In the genomic region with DNA sequence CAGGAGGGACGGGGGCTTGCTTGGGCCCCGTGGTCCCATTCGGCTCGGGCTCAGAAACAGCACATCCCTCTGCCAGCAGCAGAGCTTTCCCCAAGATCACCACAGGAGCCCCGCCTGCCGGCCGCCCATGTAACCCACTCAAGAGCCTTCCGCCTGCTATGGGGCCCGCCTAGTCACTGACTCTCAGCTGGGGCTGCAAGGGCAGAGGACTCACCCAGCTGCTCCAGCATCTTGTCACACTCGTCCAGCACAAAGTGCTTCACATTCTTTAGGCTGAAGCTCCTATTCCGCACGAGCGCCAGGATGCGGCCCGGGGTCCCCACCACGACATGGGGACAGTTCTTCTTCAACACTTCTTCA, we compare ENCODE assay signal across 22 cellular contexts. TPM values are rescaled to one million over a fixed set of nuclear protein-coding genes. Genes with fewer than 3 reads are reported as not detected.
DNase-seq lines count a peak whose midpoint lies in the region; ATAC-seq, FAIRE-seq and TF ChIP-seq lines count a peak whose summit lies in the region.
"Had no signal": no experiment of that assay in that cellular context is flagged by ENCODE, and none has a peak within 500 bp of the region (broad histone marks: within the 10 kb centered on the region; RNA-seq: fewer than 3 reads in every experiment).

No MANE protein-coding gene starts in this region.

- over 99% methylated on average over 6 of the region's 16 CpGs for WGBS in HepG2 (ENCODE audit: low lambda C conversion rate)
- WGBS in right lobe of liver (ENCODE audit: insufficient coverage, low coverage, low lambda C conversion rate, missing lambda C conversion rate) = 100% methylated on average over 4 of the region's 16 CpGs

- FAIRE-seq in HepG2 (lab: Jason Lieb, UNC) = no peak

- POLR2A ChIA-PET in HepG2 (lab: Yijun Ruan, JAX) = no interaction called here

- peaks cover 27% of the 10 kb centered on the region for H3K79me2 ChIP-seq in HepG2 (ENCODE audit: insufficient read depth, low read length)

- no peak for TF ChIP-seq RAD21 in HepG2 (CRISPR knock-in tag; IDR thresholded peaks at IDR 0.05)

- H3K4me3 Mint-ChIP-seq in T-helper 17 cell (peak overlapping the region; percentile 88), chondrocyte (ENCODE audit: unreplicated experiment) (no peak overlapping the region)
- H3K4me3 Mint-ChIP-seq in stimulated activated naive CD8-positive, alpha-beta T cell treated with anti-CD3 and anti-CD28 coated beads, Interleukin-15, amount 100 ng/mL, for 72 hours = peak overlapping the region in 1 of 2 donors; percentile 55
- H3K4me3 Mint-ChIP-seq: HFFc6 had no signal

- H3K4me1 Mint-ChIP-seq in T-helper 17 cell = peaks cover 62% of the 10 kb centered on the region
- peaks cover 29% of the 10 kb centered on the region for H3K4me1 Mint-ChIP-seq in chondrocyte (ENCODE audit: low read depth)
- H3K4me1 Mint-ChIP-seq in stimulated activated naive CD8-positive, alpha-beta T cell treated with anti-CD3 and anti-CD28 coated beads, Interleukin-15, amount 100 ng/mL, for 72 hours = peaks cover 92% of the 10 kb centered on the region

- TF ChIP-seq POLR2A in HepG2 (IDR thresholded peaks at IDR 0.05; ENCODE audit: insufficient read depth in 1 of 2, low read depth in 2 of 2, low read length in 2 of 2) = no peak
- TF ChIP-seq POLR2A in right lobe of liver (IDR thresholded peaks at IDR 0.05) = no peak

- H3K4me2 ChIP-seq in HepG2 (ENCODE audit: low read depth, low read length) = no peak overlapping the region
- H3K4me2 ChIP-seq: PC-9 had no signal

- H3K27ac Mint-ChIP-seq in T-helper 17 cell = peak overlapping the region; percentile 93
- H3K27ac Mint-ChIP-seq in chondrocyte (ENCODE audit: unreplicated experiment) = peak overlapping the region; percentile 41
- H3K27ac Mint-ChIP-seq in stimulated activated naive CD8-positive, alpha-beta T cell treated with anti-CD3 and anti-CD28 coated beads, Interleukin-15, amount 100 ng/mL, for 72 hours = peak overlapping the region; percentile 46 to 97
- H3K27ac Mint-ChIP-seq: HFFc6 had no signal

- peaks cover 14% of the 10 kb centered on the region; the same call in 1 of the 2 replicates for H4K20me1 ChIP-seq in HepG2 (ENCODE audit: insufficient read depth, low read length)

- H3K36me3 ChIP-seq in HepG2 (replicated peaks in 1 of 2; ENCODE audit: control insufficient read depth in 1 of 2, insufficient read depth in 2 of 2, low read length in 2 of 2) = peaks cover 40 to 61% of the 10 kb centered on the region in 2 experiments; a peak in 4 of 5 replicates
- H3K36me3 ChIP-seq in right lobe of liver = peaks cover 0 to 63% (median 39%) of the 10 kb centered on the region in 4 donors
- H3K36me3 ChIP-seq: ovary, uterus had no signal

- no peak overlapping the region for H2AFZ ChIP-seq in HepG2 (ENCODE audit: low read length)
- H2AFZ ChIP-seq: PC-9 had no signal

- ATAC-seq in HepG2 = no peak
- no peak for ATAC-seq in right lobe of liver
- no peak for ATAC-seq in T-helper 17 cell
- ATAC-seq in stimulated activated naive CD8-positive, alpha-beta T cell treated with anti-CD3 and anti-CD28 coated beads, Interleukin-15, amount 100 ng/mL, for 72 hours = no peak
- ATAC-seq in GM19395 (IDR thresholded peaks at IDR 0.05; ENCODE audit: unreplicated experiment) = no peak
- no peak for ATAC-seq in GM21576 (IDR thresholded peaks at IDR 0.05; ENCODE audit: unreplicated experiment)
- ATAC-seq in HG02870 (IDR thresholded peaks at IDR 0.05; ENCODE audit: unreplicated experiment) = no peak
- ATAC-seq: left lobe of liver had no signal

- no peak overlapping the region for H3K4me3 ChIP-seq in HepG2 (replicated peaks in 1 of 3; ENCODE audit: insufficient read depth in 1 of 3, low read depth in 2 of 3, low read length in 3 of 3)
- no peak overlapping the region for H3K4me3 ChIP-seq in right lobe of liver
- H3K4me3 ChIP-seq: mucosa of descending colon, ovary, PC-9, sigmoid colon, SJSA1, uterus had no signal

- in situ Hi-C loops in HepG2 (cut with HindIII; ENCODE audit: extremely low pct_ligation_motif_present, low pct_unique_long_range_greater_than_20kb) = loop anchor here (25.0 kb wide), 1 partner anchor 523 kb away; the partner anchor contains the start of gene NANOS3

- no peaks in the 10 kb centered on the region for H3K27me3 ChIP-seq in HepG2 (ENCODE audit: control insufficient read depth in 1 of 2, insufficient read depth in 2 of 2, low read length in 2 of 2)
- no peaks in the 10 kb centered on the region for H3K27me3 ChIP-seq in right lobe of liver
- H3K27me3 ChIP-seq: ovary, sigmoid colon, SJSA1, uterus had no signal

- TF ChIP-seq EP300 in HepG2 (IDR thresholded peaks at IDR 0.05; ENCODE audit: low read depth in 2 of 2, low read length in 2 of 2) = no peak
- no peak for TF ChIP-seq EP300 in HepG2 (CRISPR knock-in tag; IDR thresholded peaks at IDR 0.05; ENCODE audit: borderline replicate concordance)

- no peak overlapping the region for H3K9ac ChIP-seq in HepG2 (ENCODE audit: insufficient read depth, low read depth, low read length)

- no TSS peak for BruUV-seq in HepG2 (replicated peaks; lab: Mats Ljungman, UMichigan)

- intact Hi-C loops in HepG2 (cut with micrococcal nuclease; ENCODE audit: unreplicated experiment) (no loop called here), right lobe of liver (cut with DNase I) (no loop called here)

- H3K9me3 Mint-ChIP-seq in chondrocyte (ENCODE audit: low read depth) = no peaks in the 10 kb centered on the region
- H3K9me3 Mint-ChIP-seq in stimulated activated naive CD8-positive, alpha-beta T cell treated with anti-CD3 and anti-CD28 coated beads, Interleukin-15, amount 100 ng/mL, for 72 hours = no peaks in the 10 kb centered on the region

- H3K27me3 Mint-ChIP-seq in T-helper 17 cell (no peaks in the 10 kb centered on the region), chondrocyte (ENCODE audit: low read depth) (no peaks in the 10 kb centered on the region)
- H3K27me3 Mint-ChIP-seq in stimulated activated naive CD8-positive, alpha-beta T cell treated with anti-CD3 and anti-CD28 coated beads, Interleukin-15, amount 100 ng/mL, for 72 hours = no peaks in the 10 kb centered on the region

- H3K36me3 Mint-ChIP-seq in T-helper 17 cell (ENCODE audit: low read depth) (peaks cover 10% of the 10 kb centered on the region), chondrocyte (ENCODE audit: low read depth) (peaks cover 33% of the 10 kb centered on the region)

- H3K9me3 ChIP-seq in HepG2 (ENCODE audit: low read length) (no peaks in the 10 kb centered on the region), right lobe of liver (no peaks in the 10 kb centered on the region), T-helper 17 cell (ENCODE audit: control insufficient read depth, low read length, poor library complexity, severe bottlenecking) (no peaks in the 10 kb centered on the region)
- H3K9me3 ChIP-seq: mucosa of descending colon, ovary, sigmoid colon, uterus had no signal

- CTCF ChIA-PET in HepG2 (lab: Yijun Ruan, JAX; ENCODE audit: low intra/inter-chr PET ratio, low total read pairs) = no interaction called here

- TF ChIP-seq CTCF in HepG2 (CRISPR knock-in tag; IDR thresholded peaks at IDR 0.05) = no peak
- TF ChIP-seq CTCF in right lobe of liver (IDR thresholded peaks at IDR 0.05) = no peak
- TF ChIP-seq CTCF in chondrocyte (IDR thresholded peaks at IDR 0.05) = no peak

- H3K27ac ChIP-seq in HepG2 (ENCODE audit: extremely low read length, insufficient read depth, low read length) (no peak overlapping the region), right lobe of liver (no peak overlapping the region)
- H3K27ac ChIP-seq: ovary, PC-9, sigmoid colon, SJSA1, uterus had no signal

- peaks cover 12% of the 10 kb centered on the region; the same call in 1 of the 2 replicates for H3K4me1 ChIP-seq in HepG2 (ENCODE audit: insufficient read depth, low read length)
- H3K4me1 ChIP-seq in right lobe of liver = peaks cover 0 to 3% (median 0%) of the 10 kb centered on the region in 4 donors

- no peak for DNase-seq in HepG2 (ENCODE audit: low spot score)
- no peak for DNase-seq in right lobe of liver
- DNase-seq in T-helper 17 cell = no peak
- no peak for DNase-seq in chondrocyte (ENCODE audit: low spot score)
- DNase-seq in stimulated activated naive CD8-positive, alpha-beta T cell treated with anti-CD3 and anti-CD28 coated beads, Interleukin-15, amount 100 ng/mL, for 72 hours = no peak
- DNase-seq: anterior cingulate cortex; effector CD8-positive, alpha-beta T cell; EL; HFFc6; NCI-H1105; NCI-H774; ovary; PC-9; sigmoid colon; stimulated activated CD4-positive, alpha-beta T cell treated with anti-CD3 and anti-CD28 coated beads, Interleukin-1b, Interleukin-23, amount 100 ng/mL, for 48 hours; uterus had no signal

RNA-seq across cellular contexts. Expression of gene DDX39A, which starts 8.4 kb away (rescaled TPM):
- 90.4 and 98.1 TPM in 2 replicates for total RNA-seq in HepG2 (2016; rRNA removed; fragmentation: Illumina TruSeq; extraction: Trizol)
- total RNA-seq in HepG2 (2016; cell fraction: cytosol; rRNA removed; fragmentation: Illumina TruSeq; extraction: Trizol; ENCODE audit: low read depth) = 41.5 and 49.2 TPM in 2 replicates
- 93.0 and 97.0 TPM in 2 replicates for total RNA-seq in HepG2 (2016; cell fraction: insoluble cytoplasmic fraction; rRNA removed; fragmentation: Illumina TruSeq; extraction: Trizol)
- 38.7 and 40.2 TPM in 2 replicates for total RNA-seq in HepG2 (2016; cell fraction: membrane; rRNA removed; fragmentation: Illumina TruSeq; extraction: Trizol)
- total RNA-seq in HepG2 (2016; cell fraction: nucleus; rRNA removed; fragmentation: Illumina TruSeq; extraction: Trizol) = 72.8 and 77.3 TPM in 2 replicates
- polyA plus RNA-seq in HepG2 (2011; rRNA removed) = 34.6 and 37.1 TPM in 2 replicates
- polyA plus RNA-seq in HepG2 (2011; cell fraction: cytosol; rRNA removed) = 16.5 and 25.4 TPM in 2 replicates
- 252 and 355 TPM in 2 replicates for polyA plus RNA-seq in HepG2 (2011; cell fraction: nucleus; rRNA removed)
- polyA plus RNA-seq in HepG2 (2012) = 27.4 and 34.2 TPM in 2 replicates
- polyA plus RNA-seq in HepG2 (2016; cell fraction: cytosol; fragmentation: Illumina TruSeq; extraction: Trizol; ENCODE audit: low read depth) = 31.0 and 31.5 TPM in 2 replicates
- polyA plus RNA-seq in HepG2 (2016; cell fraction: insoluble cytoplasmic fraction; fragmentation: Illumina TruSeq; extraction: Trizol; ENCODE audit: low read depth) = 92.8 and 92.9 TPM in 2 replicates
- 27.7 and 29.4 TPM in 2 replicates for polyA plus RNA-seq in HepG2 (2016; cell fraction: membrane; fragmentation: Illumina TruSeq; extraction: Trizol; ENCODE audit: low read depth)
- 163 and 168 TPM in 2 replicates for polyA plus RNA-seq in HepG2 (2016; cell fraction: nucleus; fragmentation: Illumina TruSeq; extraction: Trizol; ENCODE audit: insufficient read depth, low read depth)
- polyA minus RNA-seq in HepG2 (2011; rRNA and poly(A)+ RNA removed; ENCODE audit: low replicate concordance) = 45.0 and 198 TPM in 2 replicates
- 8.9 and 15.4 TPM in 2 replicates for polyA minus RNA-seq in HepG2 (2011; cell fraction: cytosol; rRNA and poly(A)+ RNA removed)
- 33.9 and 40.9 TPM in 2 replicates for polyA minus RNA-seq in HepG2 (2011; cell fraction: nucleus; rRNA and poly(A)+ RNA removed)
- 10 to 100 TPM; 12.9 to 34.5 (median 24.6) TPM for total RNA-seq in right lobe of liver
- total RNA-seq in T-helper 17 cell = 100 to 1,000 TPM; 276 to 284 TPM
- total RNA-seq in chondrocyte = 51.4 to 58.5 TPM (median 51.8 TPM) in 3 replicates

RNA-seq across cellular contexts. Expression of gene PKN1, which starts 22.4 kb away (rescaled TPM):
- total RNA-seq in HepG2 (2016; rRNA removed; fragmentation: Illumina TruSeq; extraction: Trizol) (46.5 and 54.5 TPM in 2 replicates), right lobe of liver (10 to 100 TPM; 19.5 to 49.4 (median 34.1) TPM), T-helper 17 cell (100 to 1,000 TPM; 163 to 202 TPM), chondrocyte (112 to 204 TPM (median 195 TPM) in 3 replicates)
- 74.4 and 78.2 TPM in 2 replicates for total RNA-seq in HepG2 (2016; cell fraction: cytosol; rRNA removed; fragmentation: Illumina TruSeq; extraction: Trizol; ENCODE audit: low read depth)
- 36.1 and 53.0 TPM in 2 replicates for total RNA-seq in HepG2 (2016; cell fraction: insoluble cytoplasmic fraction; rRNA removed; fragmentation: Illumina TruSeq; extraction: Trizol)
- 120 and 131 TPM in 2 replicates for total RNA-seq in HepG2 (2016; cell fraction: membrane; rRNA removed; fragmentation: Illumina TruSeq; extraction: Trizol)
- 29.1 and 29.6 TPM in 2 replicates for total RNA-seq in HepG2 (2016; cell fraction: nucleus; rRNA removed; fragmentation: Illumina TruSeq; extraction: Trizol)
- 45.7 and 48.2 TPM in 2 replicates for polyA plus RNA-seq in HepG2 (2011; rRNA removed)
- polyA plus RNA-seq in HepG2 (2011; cell fraction: cytosol; rRNA removed) = 48.8 and 73.1 TPM in 2 replicates
- 78.9 and 92.6 TPM in 2 replicates for polyA plus RNA-seq in HepG2 (2011; cell fraction: nucleus; rRNA removed)
- 40.5 and 49.8 TPM in 2 replicates for polyA plus RNA-seq in HepG2 (2012)
- 89.7 and 95.6 TPM in 2 replicates for polyA plus RNA-seq in HepG2 (2016; cell fraction: cytosol; fragmentation: Illumina TruSeq; extraction: Trizol; ENCODE audit: low read depth)
- polyA plus RNA-seq in HepG2 (2016; cell fraction: insoluble cytoplasmic fraction; fragmentation: Illumina TruSeq; extraction: Trizol; ENCODE audit: low read depth) = 45.9 and 57.2 TPM in 2 replicates
- 121 and 146 TPM in 2 replicates for polyA plus RNA-seq in HepG2 (2016; cell fraction: membrane; fragmentation: Illumina TruSeq; extraction: Trizol; ENCODE audit: low read depth)
- polyA plus RNA-seq in HepG2 (2016; cell fraction: nucleus; fragmentation: Illumina TruSeq; extraction: Trizol; ENCODE audit: insufficient read depth, low read depth) = 61.0 and 63.7 TPM in 2 replicates
- polyA minus RNA-seq in HepG2 (2011; rRNA and poly(A)+ RNA removed; ENCODE audit: low replicate concordance) = 114 and 142 TPM in 2 replicates
- 48.8 and 53.1 TPM in 2 replicates for polyA minus RNA-seq in HepG2 (2011; cell fraction: cytosol; rRNA and poly(A)+ RNA removed)
- 13.8 and 17.4 TPM in 2 replicates for polyA minus RNA-seq in HepG2 (2011; cell fraction: nucleus; rRNA and poly(A)+ RNA removed)

RNA-seq across cellular contexts. Expression of gene ADGRE5, which starts 29.5 kb away (rescaled TPM):
- 1.3 and 2.0 TPM in 2 replicates for total RNA-seq in HepG2 (2016; rRNA removed; fragmentation: Illumina TruSeq; extraction: Trizol)
- 0.40 and 0.44 TPM in 2 replicates for total RNA-seq in HepG2 (2016; cell fraction: cytosol; rRNA removed; fragmentation: Illumina TruSeq; extraction: Trizol; ENCODE audit: low read depth)
- total RNA-seq in HepG2 (2016; cell fraction: insoluble cytoplasmic fraction; rRNA removed; fragmentation: Illumina TruSeq; extraction: Trizol) = 0.91 and 2.6 TPM in 2 replicates
- total RNA-seq in HepG2 (2016; cell fraction: membrane; rRNA removed; fragmentation: Illumina TruSeq; extraction: Trizol) = 0.79 and 1.5 TPM in 2 replicates
- 3.3 and 3.7 TPM in 2 replicates for total RNA-seq in HepG2 (2016; cell fraction: nucleus; rRNA removed; fragmentation: Illumina TruSeq; extraction: Trizol)
- 1.8 and 2.5 TPM in 2 replicates for polyA plus RNA-seq in HepG2 (2011; rRNA removed)
- 1.4 and 1.8 TPM in 2 replicates for polyA plus RNA-seq in HepG2 (2011; cell fraction: cytosol; rRNA removed)
- polyA plus RNA-seq in HepG2 (2011; cell fraction: nucleus; rRNA removed) = 3.9 and 4.1 TPM in 2 replicates
- 1.7 and 2.4 TPM in 2 replicates for polyA plus RNA-seq in HepG2 (2012)
- 0.36 and 0.60 TPM in 2 replicates for polyA plus RNA-seq in HepG2 (2016; cell fraction: cytosol; fragmentation: Illumina TruSeq; extraction: Trizol; ENCODE audit: low read depth)
- 0.71 and 0.82 TPM in 2 replicates for polyA plus RNA-seq in HepG2 (2016; cell fraction: insoluble cytoplasmic fraction; fragmentation: Illumina TruSeq; extraction: Trizol; ENCODE audit: low read depth)
- polyA plus RNA-seq in HepG2 (2016; cell fraction: membrane; fragmentation: Illumina TruSeq; extraction: Trizol; ENCODE audit: low read depth) = 0.50 and 0.76 TPM in 2 replicates
- 3.5 and 7.3 TPM in 2 replicates for polyA plus RNA-seq in HepG2 (2016; cell fraction: nucleus; fragmentation: Illumina TruSeq; extraction: Trizol; ENCODE audit: insufficient read depth, low read depth)
- polyA minus RNA-seq in HepG2 (2011; rRNA and poly(A)+ RNA removed; ENCODE audit: low replicate concordance) = 4.6 and 72.7 TPM in 2 replicates
- 1.7 and 2.8 TPM in 2 replicates for polyA minus RNA-seq in HepG2 (2011; cell fraction: cytosol; rRNA and poly(A)+ RNA removed)
- polyA minus RNA-seq in HepG2 (2011; cell fraction: nucleus; rRNA and poly(A)+ RNA removed) = 1.6 and 1.8 TPM in 2 replicates
- 10 to 100 TPM in 5 of 6 experiments, 1 to 10 TPM in 1; 7.9 to 21.5 (median 15.3) TPM for total RNA-seq in right lobe of liver
- total RNA-seq in T-helper 17 cell = 1,000 to 10,000 TPM; 1,097 to 1,799 TPM
- 1.8 to 12.7 TPM (median 10.7 TPM) in 3 replicates for total RNA-seq in chondrocyte

Comparison
In these comparisons a context has a peak if more than half of its experiments do, and no peak if none do; other contexts are left out.
1. H3K27ac Mint-ChIP-seq: peak in every context shown above with its lines; median percentile 93 in T-helper 17 cell; 72 in stimulated activated naive CD8-positive, alpha-beta T cell treated with anti-CD3 and anti-CD28 coated beads, Interleukin-15, amount 100 ng/mL, for 72 hours; 41 in chondrocyte.
2. RNA of gene ADGRE5, which starts 29.5 kb away (total RNA-seq): 1,097 to 1,799 TPM in T-helper 17 cell; 7.9 to 21.5 TPM in right lobe of liver, 1.8 to 12.7 TPM in chondrocyte and 0.40 to 3.7 TPM in HepG2; every median in the first group is over 10 times any median in the second.